1 cellular context compared by ENCODE assay signal in the genomic region with DNA sequence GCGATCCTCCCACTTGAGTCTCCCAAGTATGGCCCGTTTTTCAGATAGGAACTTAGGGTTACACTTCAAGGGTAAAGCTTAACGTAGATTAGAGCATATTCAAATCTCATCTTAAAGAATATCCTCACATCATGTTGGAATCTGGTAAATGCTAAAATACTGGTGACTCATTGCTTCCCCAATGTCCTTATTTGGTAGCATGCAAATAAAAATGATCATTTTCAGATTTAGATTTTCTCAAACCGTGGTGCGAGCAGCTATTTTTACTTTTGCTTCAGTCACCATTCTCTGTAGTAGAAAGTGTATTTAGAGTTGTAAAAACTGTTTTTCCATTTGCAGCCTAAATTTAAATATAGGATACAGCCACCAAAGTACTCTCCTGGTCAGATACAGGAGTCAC.
A peak's percentile ranks its signal among the peaks of the same experiment; 100 is the strongest.
TF ChIP-seq lines count a peak whose summit lies in the region.

No MANE protein-coding gene starts in this region.

TF ChIP-seq in endothelial cell of umbilical vein, 7 proteins besides CTCF, POLR2A, EP300 and RAD21:
- no peak for TF ChIP-seq EZH2 (IDR thresholded peaks at IDR 0.05; ENCODE audit: borderline replicate concordance, low read depth, low read length, severe bottlenecking)
- TF ChIP-seq GATA2 (IDR thresholded peaks at IDR 0.05; ENCODE audit: insufficient read depth, insufficient read length, low read depth, low read length) = no peak
- TF ChIP-seq JUN (IDR thresholded peaks at IDR 0.05; ENCODE audit: borderline replicate concordance, insufficient read depth, insufficient read length, low read depth) = peak; percentile 41
- peak; percentile 36 for TF ChIP-seq FOS (IDR thresholded peaks at IDR 0.05; ENCODE audit: borderline replicate concordance, insufficient read depth, low read length)
